1 cellular context compared by ENCODE assay signal in the genomic region with DNA sequence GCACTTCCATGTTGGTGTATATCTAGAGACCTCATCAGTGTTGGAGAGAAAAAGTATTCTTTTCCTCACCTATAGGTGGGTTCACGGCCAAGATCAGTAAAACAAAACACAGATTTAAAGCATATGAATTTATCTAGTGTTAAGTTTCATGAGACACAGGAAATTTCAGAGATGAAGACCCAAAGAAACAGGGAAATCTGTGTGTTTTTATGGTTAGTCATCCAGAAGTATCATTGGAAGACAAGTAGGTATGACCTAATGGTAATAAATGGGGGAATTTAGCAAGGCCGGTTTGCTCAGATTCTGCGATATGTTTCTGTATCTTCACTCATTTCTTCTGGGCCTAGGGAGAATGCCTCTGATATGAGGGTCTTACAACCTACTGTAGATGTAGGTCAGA.
TF ChIP-seq lines count a peak whose summit lies in the region.

No MANE protein-coding gene starts in this region.

TF ChIP-seq in WTC11, 78 proteins besides CTCF, POLR2A, EP300 and RAD21 (continued from another document):
- TF ChIP-seq, protein P1, sequence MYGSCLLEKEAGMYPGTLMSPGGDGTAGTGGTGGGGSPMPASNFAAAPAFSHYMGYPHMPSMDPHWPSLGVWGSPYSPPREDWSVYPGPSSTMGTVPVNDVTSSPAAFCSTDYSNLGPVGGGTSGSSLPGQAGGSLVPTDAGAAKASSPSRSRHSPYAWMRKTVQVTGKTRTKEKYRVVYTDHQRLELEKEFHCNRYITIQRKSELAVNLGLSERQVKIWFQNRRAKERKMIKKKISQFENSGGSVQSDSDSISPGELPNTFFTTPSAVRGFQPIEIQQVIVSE (CRISPR knock-in tag; IDR thresholded peaks at IDR 0.05; ENCODE audit: borderline replicate concordance) = no peak
- TF ChIP-seq, protein P2, sequence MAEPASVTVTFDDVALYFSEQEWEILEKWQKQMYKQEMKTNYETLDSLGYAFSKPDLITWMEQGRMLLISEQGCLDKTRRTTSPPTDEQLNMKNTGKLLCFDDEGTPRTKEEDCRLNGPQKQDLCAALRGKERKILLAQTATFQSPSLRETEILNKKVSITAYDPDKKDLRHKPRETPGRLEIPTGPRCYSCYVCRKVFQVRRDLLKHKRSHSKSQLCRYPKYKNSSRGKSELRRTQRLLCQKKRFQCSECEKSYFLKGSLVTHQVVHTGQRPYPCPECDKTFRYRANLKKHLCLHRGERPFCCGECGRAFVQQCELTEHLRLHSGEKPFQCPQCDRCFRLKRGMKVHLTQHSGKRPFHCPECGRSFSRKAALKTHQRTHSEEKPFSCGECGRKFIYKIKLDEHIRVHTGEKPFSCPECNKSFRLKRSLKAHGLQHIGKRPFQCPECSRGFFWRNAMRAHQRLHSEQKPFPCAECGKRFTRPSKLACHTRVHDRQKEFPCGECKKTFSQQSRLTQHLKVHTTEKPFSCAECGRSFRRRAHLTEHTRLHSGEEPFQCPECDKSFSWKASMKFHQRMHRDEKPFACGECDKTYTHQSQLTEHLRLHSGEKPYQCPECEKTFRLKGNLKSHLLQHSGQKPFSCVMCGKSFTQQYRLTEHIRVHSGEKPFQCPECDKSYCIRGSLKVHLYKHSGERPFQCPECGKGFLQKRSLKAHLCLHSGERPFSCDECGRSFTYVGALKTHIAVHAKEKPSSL (CRISPR knock-in tag; conservative IDR thresholded peaks at IDR 0.05) = no peak
- no peak for TF ChIP-seq MYBL2 (CRISPR knock-in tag; IDR thresholded peaks at IDR 0.05)
